2 cellular contexts compared by ENCODE assay signal in genomic region chr1:10852998-10853520, GRCh38.
TF ChIP-seq lines count a peak whose summit lies in the region.

No MANE protein-coding gene starts in this region.

TF ChIP-seq in HEK293, 187 proteins besides CTCF, POLR2A, EP300 and RAD21 (continued from another document):
- TF ChIP-seq ZNF76 (tag by site-specific recombination; IDR thresholded peaks at IDR 0.05; ENCODE audit: borderline replicate concordance, low read depth), result no peak
- TF ChIP-seq ZNF571 (tag by site-specific recombination; IDR thresholded peaks at IDR 0.05), result 0 out of 2 replicates have a peak, but pooled peaks have one; percentile 69
- TF ChIP-seq ZNF747 (tag by site-specific recombination; IDR thresholded peaks at IDR 0.05), result 0 out of 2 replicates have a peak, but pooled peaks have one; percentile 55
- peak; percentile 86; the same call in 1 of the 2 replicates for TF ChIP-seq ZNF621 (tag by site-specific recombination; IDR thresholded peaks at IDR 0.05)
- 0 out of 2 replicates have a peak, but pooled peaks have one; percentile 32 for TF ChIP-seq ZBTB48 (tag by site-specific recombination; IDR thresholded peaks at IDR 0.05)
- TF ChIP-seq ZNF488 (tag by site-specific recombination; IDR thresholded peaks at IDR 0.05), result peak; percentile 50; the same call in 1 of the 2 replicates

TF ChIP-seq in GM12878, 131 proteins besides CTCF, POLR2A, EP300 and RAD21:
- TF ChIP-seq BCLAF1 (IDR thresholded peaks at IDR 0.05) (no peak), TBL1XR1 (IDR thresholded peaks at IDR 0.05; ENCODE audit: low read depth, low read length) (no peak)
